11 cellular contexts compared by ENCODE assay signal in the genomic region with DNA sequence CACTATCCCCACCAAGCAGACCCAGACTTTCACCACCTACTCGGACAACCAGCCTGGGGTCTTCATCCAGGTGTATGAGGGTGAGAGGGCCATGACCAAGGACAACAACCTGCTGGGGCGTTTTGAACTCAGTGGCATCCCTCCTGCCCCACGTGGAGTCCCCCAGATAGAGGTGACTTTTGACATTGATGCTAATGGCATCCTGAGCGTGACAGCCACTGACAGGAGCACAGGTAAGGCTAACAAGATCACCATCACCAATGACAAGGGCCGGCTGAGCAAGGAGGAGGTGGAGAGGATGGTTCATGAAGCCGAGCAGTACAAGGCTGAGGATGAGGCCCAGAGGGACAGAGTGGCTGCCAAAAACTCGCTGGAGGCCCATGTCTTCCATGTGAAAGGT. TPM values are rescaled to one million over a fixed set of nuclear protein-coding genes. Genes with fewer than 3 reads are reported as not detected.
DNase-seq lines count a peak whose midpoint lies in the region; ATAC-seq and TF ChIP-seq lines count a peak whose summit lies in the region.
"Not testable (repeated sequence)": the region's sequence is repeated elsewhere in the genome, so short reads cannot be mapped to it uniquely, and the experiment has no call there.
"Had no signal": no experiment of that assay in that cellular context is flagged by ENCODE, and none has a peak within 500 bp of the region (broad histone marks: within the 10 kb centered on the region; RNA-seq: fewer than 3 reads in every experiment).

No MANE protein-coding gene starts in this region.

- H3K27me3 Mint-ChIP-seq in CD4-positive, alpha-beta T cell: peaks cover 23% of the 10 kb centered on the region
- H3K27me3 Mint-ChIP-seq in activated CD4-positive, alpha-beta T cell treated with anti-CD3 and anti-CD28 coated beads, Interleukin-2, amount 10 ng/mL, durations not matched to agents 24 days and 14 days: peaks cover 48% of the 10 kb centered on the region
- H3K27me3 Mint-ChIP-seq in brain (peaks cover 57% of the 10 kb centered on the region), neural progenitor cell (ENCODE audit: insufficient read depth, low read depth) (peaks cover 39% of the 10 kb centered on the region)
- peaks cover 25% of the 10 kb centered on the region for H3K27me3 Mint-ChIP-seq in stimulated activated naive CD8-positive, alpha-beta T cell treated with anti-CD3 and anti-CD28 coated beads, Interleukin-15, Interleukin-2, amounts not matched to agents 100 ng/mL and 50 ng/mL, for 24 hours

- not testable (repeated sequence) for TF ChIP-seq CTCF in CD4-positive, alpha-beta T cell (IDR thresholded peaks at IDR 0.05); brain (conservative IDR thresholded peaks at IDR 0.05); neural progenitor cell (IDR thresholded peaks at IDR 0.05)

- peaks cover 28% of the 10 kb centered on the region for H3K36me3 Mint-ChIP-seq in CD4-positive, alpha-beta T cell (ENCODE audit: low read depth)
- H3K36me3 Mint-ChIP-seq in activated CD4-positive, alpha-beta T cell treated with anti-CD3 and anti-CD28 coated beads, Interleukin-2, amount 10 ng/mL, durations not matched to agents 24 days and 14 days (ENCODE audit: low read depth); brain; neural progenitor cell; stimulated activated naive CD8-positive, alpha-beta T cell treated with anti-CD3 and anti-CD28 coated beads, Interleukin-15, Interleukin-2, amounts not matched to agents 100 ng/mL and 50 ng/mL, for 24 hours (ENCODE audit: low read depth): not testable (repeated sequence)

- peak overlapping the region; percentile 45 for H3K4me3 Mint-ChIP-seq in CD4-positive, alpha-beta T cell
- H3K4me3 Mint-ChIP-seq in activated CD4-positive, alpha-beta T cell treated with anti-CD3 and anti-CD28 coated beads, Interleukin-2, amount 10 ng/mL, durations not matched to agents 24 days and 14 days: not testable (repeated sequence)
- H3K4me3 Mint-ChIP-seq in brain: peak overlapping the region in 4 of 5 experiments; percentile 31 to 55 (median 39)
- peak overlapping the region; percentile 38 for H3K4me3 Mint-ChIP-seq in neural progenitor cell
- H3K4me3 Mint-ChIP-seq in stimulated activated naive CD8-positive, alpha-beta T cell treated with anti-CD3 and anti-CD28 coated beads, Interleukin-15, Interleukin-2, amounts not matched to agents 100 ng/mL and 50 ng/mL, for 24 hours: peak overlapping the region; percentile 13

- CTCF ChIA-PET in CD4-positive, alpha-beta T cell (lab: Charles Lee): not testable (repeated sequence)

- peaks cover 13% of the 10 kb centered on the region for H3F3A ChIP-seq in neural progenitor cell (ENCODE audit: low read depth)

- ATAC-seq in CD4-positive, alpha-beta T cell (ENCODE audit: poor library complexity): not testable (repeated sequence)

- H3K4me3 ChIP-seq in mononuclear cell (ENCODE audit: low read length): peak overlapping the region; percentile 0
- not testable (repeated sequence) for H3K4me3 ChIP-seq in neural progenitor cell

- not testable (repeated sequence) for H3K9me3 Mint-ChIP-seq in CD4-positive, alpha-beta T cell; activated CD4-positive, alpha-beta T cell treated with anti-CD3 and anti-CD28 coated beads, Interleukin-2, amount 10 ng/mL, durations not matched to agents 24 days and 14 days; neural progenitor cell; stimulated activated naive CD8-positive, alpha-beta T cell treated with anti-CD3 and anti-CD28 coated beads, Interleukin-15, Interleukin-2, amounts not matched to agents 100 ng/mL and 50 ng/mL, for 24 hours
- peaks cover 0 to 18% (median 0%) of the 10 kb centered on the region in 5 experiments for H3K9me3 Mint-ChIP-seq in brain

- H3K9ac ChIP-seq in neural progenitor cell: not testable (repeated sequence)

- H3K4me1 ChIP-seq in mononuclear cell (ENCODE audit: insufficient read depth, low read length): peaks cover 26% of the 10 kb centered on the region
- H3K4me1 ChIP-seq in neural progenitor cell: not testable (repeated sequence)

- not testable (repeated sequence) for H3K9me3 ChIP-seq in CD4-positive, alpha-beta T cell (ENCODE audit: control insufficient read depth, low read length); mononuclear cell (ENCODE audit: low read depth, low read length); neural progenitor cell (ENCODE audit: low read depth)

- not testable (repeated sequence) for H4K20me1 ChIP-seq in neural progenitor cell (ENCODE audit: low read depth)

- not testable (repeated sequence) for H3K79me2 ChIP-seq in neural progenitor cell (ENCODE audit: low read depth)

- H3K27ac ChIP-seq in CD4-positive, alpha-beta T cell (ENCODE audit: low read depth, low read length); neural progenitor cell: not testable (repeated sequence)

- H2AFZ ChIP-seq in neural progenitor cell (replicated peaks): not testable (repeated sequence)

- H3K36me3 ChIP-seq in neural progenitor cell: not testable (repeated sequence)

- intact Hi-C loops in CD4-positive, alpha-beta T cell (cut with DNase I, micrococcal nuclease): loop anchor here in 1 of 2 experiments (2.0 kb wide), 1 partner anchor 83 kb away; no protein-coding TSS in a partner anchor
- intact Hi-C loops in activated CD4-positive, alpha-beta T cell treated with anti-CD3 and anti-CD28 coated beads, Interleukin-2, amount 10 ng/mL, durations not matched to agents 24 days and 14 days (cut with micrococcal nuclease): not testable (repeated sequence)

- not testable (repeated sequence) for H3K27ac Mint-ChIP-seq in CD4-positive, alpha-beta T cell; activated CD4-positive, alpha-beta T cell treated with anti-CD3 and anti-CD28 coated beads, Interleukin-2, amount 10 ng/mL, durations not matched to agents 24 days and 14 days; brain; neural progenitor cell; stimulated activated naive CD8-positive, alpha-beta T cell treated with anti-CD3 and anti-CD28 coated beads, Interleukin-15, Interleukin-2, amounts not matched to agents 100 ng/mL and 50 ng/mL, for 24 hours

- POLR2A ChIA-PET in CD4-positive, alpha-beta T cell (lab: Charles Lee): not testable (repeated sequence)

- not testable (repeated sequence) for H3K4me2 ChIP-seq in neural progenitor cell

- H3K27me3 ChIP-seq in CD4-positive, alpha-beta T cell (ENCODE audit: control insufficient read depth, insufficient read depth, low read length); mononuclear cell (ENCODE audit: insufficient read depth, low read length): not testable (repeated sequence)
- peaks cover 68% of the 10 kb centered on the region for H3K27me3 ChIP-seq in neural progenitor cell

- H3K4me1 Mint-ChIP-seq in CD4-positive, alpha-beta T cell (ENCODE audit: low read depth): peaks cover 21% of the 10 kb centered on the region
- peaks cover 26% of the 10 kb centered on the region for H3K4me1 Mint-ChIP-seq in activated CD4-positive, alpha-beta T cell treated with anti-CD3 and anti-CD28 coated beads, Interleukin-2, amount 10 ng/mL, durations not matched to agents 24 days and 14 days
- not testable (repeated sequence) for H3K4me1 Mint-ChIP-seq in brain
- H3K4me1 Mint-ChIP-seq in neural progenitor cell: peaks cover 10% of the 10 kb centered on the region
- peaks cover 23% of the 10 kb centered on the region for H3K4me1 Mint-ChIP-seq in stimulated activated naive CD8-positive, alpha-beta T cell treated with anti-CD3 and anti-CD28 coated beads, Interleukin-15, Interleukin-2, amounts not matched to agents 100 ng/mL and 50 ng/mL, for 24 hours (ENCODE audit: low read depth)

- not testable (repeated sequence) for DNase-seq in CD4-positive, alpha-beta T cell; neural progenitor cell (ENCODE audit: low spot score)
- DNase-seq in activated CD4-positive, alpha-beta T cell treated with anti-CD3 and anti-CD28 coated beads, Interleukin-2, amount 10 ng/mL, durations not matched to agents 24 days and 14 days: peak; percentile 52

RNA-seq across cellular contexts. Expression of gene HSPA6, which starts 1.6 kb away (rescaled TPM):
- 1 to 10 TPM in 1 of 2 experiments, under 1 TPM in 1; 0.78 to 1.0 TPM for total RNA-seq in CD4-positive, alpha-beta T cell
- 0.91 and 1.2 TPM in 2 replicates for total RNA-seq in activated CD4-positive, alpha-beta T cell treated with anti-CD3 and anti-CD28 coated beads, Interleukin-2, amount 10 ng/mL, durations not matched to agents 24 days and 14 days
- 0.39 TPM for polyA plus RNA-seq in brain (ENCODE audit: insufficient read depth, low read depth, low replicate concordance)
- total RNA-seq in mononuclear cell (2.8 TPM), neural progenitor cell (ENCODE audit: low replicate concordance) (0.09 TPM in 1 of 2 replicates, not detected in the other)

RNA-seq across cellular contexts. Expression of gene FCGR2A, which starts 20.7 kb away (rescaled TPM):
- under 1 TPM; 0.63 to 0.89 TPM for total RNA-seq in CD4-positive, alpha-beta T cell
- total RNA-seq in activated CD4-positive, alpha-beta T cell treated with anti-CD3 and anti-CD28 coated beads, Interleukin-2, amount 10 ng/mL, durations not matched to agents 24 days and 14 days: not detected in 2 replicates
- 7.7 TPM for polyA plus RNA-seq in brain (ENCODE audit: insufficient read depth, low read depth, low replicate concordance)
- 182 TPM for total RNA-seq in mononuclear cell
- 0.53 TPM in 1 of 2 replicates, not detected in the other for total RNA-seq in neural progenitor cell (ENCODE audit: low replicate concordance)
- total RNA-seq: A673, Caco-2 had no signal
- polyA plus RNA-seq: CD4-positive, alpha-beta memory T cell had no signal

RNA-seq across cellular contexts. Expression of gene FCGR3A, which starts 23.7 kb away (rescaled TPM):
- under 1 TPM; 0.25 to 0.34 TPM for total RNA-seq in CD4-positive, alpha-beta T cell
- not detected in 2 replicates for total RNA-seq in activated CD4-positive, alpha-beta T cell treated with anti-CD3 and anti-CD28 coated beads, Interleukin-2, amount 10 ng/mL, durations not matched to agents 24 days and 14 days
- polyA plus RNA-seq in brain (ENCODE audit: insufficient read depth, low read depth, low replicate concordance): 11.9 TPM
- total RNA-seq in mononuclear cell (27.8 TPM), neural progenitor cell (ENCODE audit: low replicate concordance) (not detected in 2 replicates)
- total RNA-seq: A172, A673, Caco-2, HFFc6 had no signal

Comparison
In these comparisons a context has a peak if more than half of its experiments do, and no peak if none do; other contexts are left out.
1. RNA of gene FCGR2A, which starts 20.7 kb away (total RNA-seq): 182 TPM in mononuclear cell (single experiment); 0.63 to 0.89 TPM in CD4-positive, alpha-beta T cell, not detected in activated CD4-positive, alpha-beta T cell treated with anti-CD3 and anti-CD28 coated beads, Interleukin-2, amount 10 ng/mL, durations not matched to agents 24 days and 14 days and 0.53 TPM in neural progenitor cell; every median in the first group is over 10 times any median in the second.
2. RNA of gene FCGR3A, which starts 23.7 kb away (total RNA-seq): 27.8 TPM in mononuclear cell (single experiment); 0.25 to 0.34 TPM in CD4-positive, alpha-beta T cell, not detected in activated CD4-positive, alpha-beta T cell treated with anti-CD3 and anti-CD28 coated beads, Interleukin-2, amount 10 ng/mL, durations not matched to agents 24 days and 14 days and not detected in neural progenitor cell; every median in the first group is over 10 times any median in the second.